In the genomic region with DNA sequence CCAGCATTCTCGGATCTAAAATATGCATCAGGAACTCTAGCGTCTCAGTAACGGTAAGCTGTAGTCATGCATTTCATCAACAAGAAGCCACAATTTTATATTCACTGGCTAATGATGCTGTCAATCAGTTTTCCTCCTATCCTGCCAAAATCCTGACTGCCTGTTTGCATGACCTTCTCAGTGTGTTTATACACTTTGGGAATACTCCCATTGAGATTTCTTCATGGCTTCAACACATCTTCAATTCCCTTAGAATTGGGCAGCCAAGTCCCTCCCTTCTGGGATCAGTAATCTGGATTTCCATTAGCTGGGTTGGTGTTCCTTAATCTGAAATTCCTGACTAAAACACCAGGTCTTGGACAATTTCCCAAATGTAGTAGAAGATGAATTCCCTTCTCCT, we compare ENCODE assay signal across 27 cellular contexts.
"Had no signal": no experiment of that assay in that cellular context is flagged by ENCODE, and none has a peak within 500 bp of the region (broad histone marks: within the 10 kb centered on the region; RNA-seq: fewer than 3 reads in every experiment).

No MANE protein-coding gene starts in this region.

- H3K36me3 ChIP-seq: left lung, lower lobe of right lung, pancreas, stomach, thyroid gland, transverse colon, upper lobe of left lung, vagina had no signal

- H3K27me3 ChIP-seq: left lung, pancreas, stomach, testis, thyroid gland, transverse colon, upper lobe of left lung, vagina had no signal

- H3K4me3 ChIP-seq: left lung, lower lobe of right lung, pancreas, psoas muscle, skin epidermis, stomach, testis, thyroid gland, transverse colon, upper lobe of left lung, vagina had no signal

- H3K4me1 ChIP-seq: left lung, lower lobe of right lung, pancreas, psoas muscle, stomach, testis, thyroid gland, upper lobe of left lung, vagina had no signal

- H3K27ac ChIP-seq: left lung, lower lobe of right lung, pancreas, psoas muscle, skin epidermis, stomach, testis, thyroid gland, transverse colon, upper lobe of left lung, vagina had no signal

- ATAC-seq: left colon; left lung; lower lobe of right lung; naive thymus-derived CD8-positive, alpha-beta T cell; pancreas; psoas muscle; sciatic nerve; stimulated activated naive B cell treated with anti-CD40 and anti-IgM and Interleukin-4, amounts not matched to agents 10 μg/mL and 1 μg/mL and 100 μg/mL, for 72 hours; stimulated activated naive CD8-positive, alpha-beta T cell treated with anti-CD3 and anti-CD28 coated beads, Interleukin-15, Interleukin-2, amounts not matched to agents 100 U/mL and 50 U/mL, for 24 hours had no signal

- H3K9me3 ChIP-seq: left lung, lower lobe of right lung, pancreas, psoas muscle, stomach, testis, thyroid gland, transverse colon, upper lobe of left lung, vagina had no signal

- DNase-seq: hypothalamus; immature natural killer cell; kidney; left colon; left lung; lower lobe of right lung; mammary epithelial cell; mesenchymal stem cell; naive thymus-derived CD8-positive, alpha-beta T cell; nucleus accumbens; pancreas; posterior cingulate gyrus; psoas muscle; stimulated activated CD4-positive, alpha-beta T cell treated with anti-CD3 and anti-CD28 coated beads, Interleukin-12 subunit alpha, Interleukin-12 subunit beta, amount 100 ng/mL, for 4 hours; stimulated activated CD4-positive, alpha-beta T cell treated with anti-CD3 and anti-CD28 coated beads, Interleukin-15, amount 100 ng/mL, for 24 hours; stimulated activated CD4-positive, alpha-beta T cell treated with anti-CD3 and anti-CD28 coated beads, Interleukin-2, amount 100 ng/mL, for 24 hours; stimulated activated CD4-positive, alpha-beta T cell treated with anti-CD3 and anti-CD28 coated beads, Interleukin-4, amount 100 ng/mL, for 1 hour; stimulated activated naive B cell treated with anti-CD40 and anti-IgM and Interleukin-4, amounts not matched to agents 10 μg/mL and 1 μg/mL and 100 μg/mL, for 72 hours; stimulated activated naive CD8-positive, alpha-beta T cell treated with anti-CD3 and anti-CD28 coated beads, Interleukin-15, Interleukin-2, amounts not matched to agents 100 U/mL and 50 U/mL, for 24 hours; stomach; testis; thyroid gland; transverse colon; upper lobe of left lung had no signal
